In the genomic region with DNA sequence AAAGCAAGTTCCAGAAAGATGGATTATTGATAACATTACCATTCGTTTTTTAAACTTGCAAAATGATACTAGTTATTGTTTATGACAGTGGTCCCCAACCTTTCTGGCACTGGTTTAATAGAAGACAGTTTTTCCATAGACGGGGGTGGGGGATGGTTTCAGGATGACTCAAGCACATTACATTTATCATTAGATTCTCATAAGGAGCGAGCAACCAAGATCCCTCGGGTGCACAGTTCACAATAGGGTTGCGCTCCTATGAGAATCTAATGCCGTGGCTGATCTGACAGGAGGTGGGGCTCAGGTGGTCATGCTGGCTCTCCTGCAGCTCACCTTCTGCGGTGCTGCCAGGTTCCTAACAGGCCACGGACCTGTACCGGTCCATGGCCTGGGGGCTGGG, we compare ENCODE assay signal across 14 cellular contexts.
DNase-seq lines count a peak whose midpoint lies in the region; ATAC-seq lines count a peak whose summit lies in the region.
"Had no signal": no experiment of that assay in that cellular context is flagged by ENCODE, and none has a peak within 500 bp of the region (broad histone marks: within the 10 kb centered on the region; RNA-seq: fewer than 3 reads in every experiment).

No MANE protein-coding gene starts in this region.

- intact Hi-C loops in cardiac septum (cut with DNase I), result no loop called here

- no peak for DNase-seq in activated CD4-positive, CD25-positive, alpha-beta regulatory T cell (lab: John Stamatoyannopoulos, UW)
- peak; percentile 32 to 49 for DNase-seq in activated CD4-positive, alpha-beta T cell treated with anti-CD3 and anti-CD28 coated beads, Interleukin-2, amount 50 U/mL, for 4 hours
- no peak for DNase-seq in central memory CD8-positive, alpha-beta T cell (ENCODE audit: low spot score in 2 of 2)
- no peak for DNase-seq in stimulated activated effector memory CD8-positive, alpha-beta T cell treated with anti-CD3 and anti-CD28 coated beads, Interleukin-12 subunit alpha, Interleukin-12 subunit beta, amount 100 ng/mL, for 72 hours (ENCODE audit: low spot score in 2 of 2)
- DNase-seq in cardiac septum (ENCODE audit: low spot score), result no peak
- DNase-seq: left cardiac atrium, NCI-H2081, pancreas, T-helper 9 cell had no signal

- ATAC-seq in activated CD4-positive, CD25-positive, alpha-beta regulatory T cell treated with anti-CD3 and anti-CD28 coated beads, Interleukin-2, amount 50 U/mL, for 24 hours, result peak; percentile 45 to 55
- no peak for ATAC-seq in central memory CD8-positive, alpha-beta T cell (replicated peaks; ENCODE audit: extremely low read depth, poor library complexity, severe bottlenecking)
- ATAC-seq in stimulated activated effector memory CD8-positive, alpha-beta T cell treated with anti-CD3 and anti-CD28 coated beads, Interleukin-12 subunit alpha, Interleukin-12 subunit beta, amount 100 ng/mL, for 72 hours, result peak; percentile 59
- no peak for ATAC-seq in GM19035 (IDR thresholded peaks at IDR 0.05; ENCODE audit: unreplicated experiment)
- ATAC-seq in HG03025 (IDR thresholded peaks at IDR 0.05; ENCODE audit: low FRiP score, unreplicated experiment), result no peak
- ATAC-seq: HepG2, left cardiac atrium, pancreas had no signal

- peaks cover 67% of the 10 kb centered on the region for H3K4me1 Mint-ChIP-seq in central memory CD8-positive, alpha-beta T cell
- peaks cover 78% of the 10 kb centered on the region for H3K4me1 Mint-ChIP-seq in stimulated activated effector memory CD8-positive, alpha-beta T cell treated with anti-CD3 and anti-CD28 coated beads, Interleukin-12 subunit alpha, Interleukin-12 subunit beta, amount 100 ng/mL, for 72 hours

- H3K9me3 Mint-ChIP-seq in central memory CD8-positive, alpha-beta T cell, result no peaks in the 10 kb centered on the region
- no peaks in the 10 kb centered on the region for H3K9me3 Mint-ChIP-seq in stimulated activated effector memory CD8-positive, alpha-beta T cell treated with anti-CD3 and anti-CD28 coated beads, Interleukin-12 subunit alpha, Interleukin-12 subunit beta, amount 100 ng/mL, for 72 hours
- H3K9me3 Mint-ChIP-seq: dendritic cell treated with granulocyte-macrophage colony-stimulating factor and Interleukin-4, amounts not matched to agents 40 ng/mL and 50 ng/mL, for 4 days had no signal

- peaks cover 8% of the 10 kb centered on the region for H3K36me3 Mint-ChIP-seq in central memory CD8-positive, alpha-beta T cell (ENCODE audit: insufficient read depth)
- H3K36me3 Mint-ChIP-seq in stimulated activated effector memory CD8-positive, alpha-beta T cell treated with anti-CD3 and anti-CD28 coated beads, Interleukin-12 subunit alpha, Interleukin-12 subunit beta, amount 100 ng/mL, for 72 hours, result peaks cover 94% of the 10 kb centered on the region

- H3K4me3 Mint-ChIP-seq in central memory CD8-positive, alpha-beta T cell, result peak overlapping the region; percentile 23
- H3K4me3 Mint-ChIP-seq in stimulated activated effector memory CD8-positive, alpha-beta T cell treated with anti-CD3 and anti-CD28 coated beads, Interleukin-12 subunit alpha, Interleukin-12 subunit beta, amount 100 ng/mL, for 72 hours, result peak overlapping the region; percentile 51
- H3K4me3 Mint-ChIP-seq: dendritic cell treated with granulocyte-macrophage colony-stimulating factor and Interleukin-4, amounts not matched to agents 40 ng/mL and 50 ng/mL, for 4 days had no signal

- H3K27ac Mint-ChIP-seq in central memory CD8-positive, alpha-beta T cell (ENCODE audit: low read depth), result peak overlapping the region; percentile 100
- peak overlapping the region; percentile 58 for H3K27ac Mint-ChIP-seq in stimulated activated effector memory CD8-positive, alpha-beta T cell treated with anti-CD3 and anti-CD28 coated beads, Interleukin-12 subunit alpha, Interleukin-12 subunit beta, amount 100 ng/mL, for 72 hours
- H3K27ac Mint-ChIP-seq: dendritic cell treated with granulocyte-macrophage colony-stimulating factor and Interleukin-4, amounts not matched to agents 40 ng/mL and 50 ng/mL, for 4 days had no signal

- H3K27me3 Mint-ChIP-seq in central memory CD8-positive, alpha-beta T cell, result no peaks in the 10 kb centered on the region
- H3K27me3 Mint-ChIP-seq: dendritic cell treated with granulocyte-macrophage colony-stimulating factor and Interleukin-4, amounts not matched to agents 40 ng/mL and 50 ng/mL, for 4 days had no signal

Comparison
In these comparisons a context has a peak if more than half of its experiments do, and no peak if none do; other contexts are left out.
1. ATAC-seq: peak in activated CD4-positive, CD25-positive, alpha-beta regulatory T cell treated with anti-CD3 and anti-CD28 coated beads, Interleukin-2, amount 50 U/mL, for 24 hours (2 of 2) and stimulated activated effector memory CD8-positive, alpha-beta T cell treated with anti-CD3 and anti-CD28 coated beads, Interleukin-12 subunit alpha, Interleukin-12 subunit beta, amount 100 ng/mL, for 72 hours (single experiment); none in central memory CD8-positive, alpha-beta T cell (single experiment), GM19035 (single experiment) and HG03025 (single experiment).
2. DNase-seq: peak in activated CD4-positive, alpha-beta T cell treated with anti-CD3 and anti-CD28 coated beads, Interleukin-2, amount 50 U/mL, for 4 hours (2 of 2); none in activated CD4-positive, CD25-positive, alpha-beta regulatory T cell (0 of 4), central memory CD8-positive, alpha-beta T cell (0 of 2), stimulated activated effector memory CD8-positive, alpha-beta T cell treated with anti-CD3 and anti-CD28 coated beads, Interleukin-12 subunit alpha, Interleukin-12 subunit beta, amount 100 ng/mL, for 72 hours (0 of 2) and cardiac septum (single experiment).